In genomic region chr11:5171856-5172255, GRCh38 we compare ENCODE assay signal across 44 cellular contexts. TPM values are rescaled to one million over a fixed set of nuclear protein-coding genes. Genes with fewer than 3 reads are reported as not detected.
"Had no signal": no experiment of that assay in that cellular context is flagged by ENCODE, and none has a peak within 500 bp of the region (broad histone marks: within the 10 kb centered on the region; RNA-seq: fewer than 3 reads in every experiment).

No MANE protein-coding gene starts in this region.

- H3K4me3 Mint-ChIP-seq: activated naive CD4-positive, alpha-beta T cell treated with anti-CD3 and anti-CD28 coated beads for 36 hours; activated naive CD4-positive, alpha-beta T cell treated with anti-CD3 and anti-CD28 coated beads, Interleukin-2, amount 10 ng/mL, durations not matched to agents 7 days and 5 days; activated naive CD4-positive, alpha-beta T cell treated with anti-CD3 and anti-CD28 coated beads, Interleukin-2, amount 50 U/mL, for 24 hours; activated naive CD8-positive, alpha-beta T cell; activated naive CD8-positive, alpha-beta T cell treated with anti-CD3 and anti-CD28 coated beads for 36 hours; activated naive CD8-positive, alpha-beta T cell treated with anti-CD3 and anti-CD28 coated beads, Interleukin-2, amount 10 ng/mL, durations not matched to agents 7 days and 5 days; activated naive CD8-positive, alpha-beta T cell treated with anti-CD3 and anti-CD28 coated beads, Interleukin-2, amount 50 U/mL, for 24 hours; activated T-cell treated with anti-CD3 and anti-CD28 coated beads, Interleukin-2, amount 50 U/mL, for 24 hours; activated T-cell treated with anti-CD3 and anti-CD28 coated beads, Interleukin-2, amount 50 U/mL, for 4 hours; activated T-cell treated with anti-CD3 and anti-CD28 coated beads, Interleukin-2, amount 50 U/mL, for 72 hours; activated T-helper 1 cell treated with anti-CD3 and anti-CD28 coated beads, Interleukin-12 subunit alpha, Interleukin-12 subunit beta, Interleukin-2, Interleukin-4 antibody, amounts not matched to agents 30 ng/mL and 10 ng/mL and 1 ng/mL, durations not matched to agents 14 hours and 24 hours and 36 hours; activated T-helper 17 cell treated with anti-CD3 and anti-CD28 coated beads, Interleukin-2, amount 50 U/mL, for 72 hours; brain; central memory CD8-positive, alpha-beta T cell had no signal

- H3K9me3 Mint-ChIP-seq: activated naive CD4-positive, alpha-beta T cell treated with anti-CD3 and anti-CD28 coated beads for 36 hours; activated naive CD4-positive, alpha-beta T cell treated with anti-CD3 and anti-CD28 coated beads, Interleukin-2, amount 10 ng/mL, durations not matched to agents 7 days and 5 days; activated naive CD4-positive, alpha-beta T cell treated with anti-CD3 and anti-CD28 coated beads, Interleukin-2, amount 50 U/mL, for 24 hours; activated naive CD8-positive, alpha-beta T cell treated with anti-CD3 and anti-CD28 coated beads for 36 hours; activated naive CD8-positive, alpha-beta T cell treated with anti-CD3 and anti-CD28 coated beads, Interleukin-2, amount 10 ng/mL, durations not matched to agents 7 days and 5 days; activated naive CD8-positive, alpha-beta T cell treated with anti-CD3 and anti-CD28 coated beads, Interleukin-2, amount 50 U/mL, for 24 hours; activated T-cell treated with anti-CD3 and anti-CD28 coated beads, Interleukin-2, amount 50 U/mL, for 24 hours; activated T-cell treated with anti-CD3 and anti-CD28 coated beads, Interleukin-2, amount 50 U/mL, for 72 hours; activated T-helper 1 cell treated with anti-CD3 and anti-CD28 coated beads, Interleukin-12 subunit alpha, Interleukin-12 subunit beta, Interleukin-2, Interleukin-4 antibody, amounts not matched to agents 30 ng/mL and 10 ng/mL and 1 ng/mL, durations not matched to agents 14 hours and 24 hours and 36 hours; activated T-helper 17 cell treated with anti-CD3 and anti-CD28 coated beads, Interleukin-2, amount 50 U/mL, for 72 hours; activated T-helper 2 cell treated with anti-CD3 and anti-CD28 coated beads, Interferon-gamma antibody, Interleukin-2, Interleukin-4, amounts not matched to agents 10 μg/mL and 5 μg/mL and 100 μg/mL, durations not matched to agents 14 hours and 24 hours and 36 hours; brain; central memory CD8-positive, alpha-beta T cell had no signal

- H3K27me3 Mint-ChIP-seq: activated naive CD4-positive, alpha-beta T cell treated with anti-CD3 and anti-CD28 coated beads, Interleukin-2, amount 10 ng/mL, durations not matched to agents 7 days and 5 days; activated naive CD4-positive, alpha-beta T cell treated with anti-CD3 and anti-CD28 coated beads, Interleukin-2, amount 50 U/mL, for 24 hours; activated naive CD8-positive, alpha-beta T cell; activated naive CD8-positive, alpha-beta T cell treated with anti-CD3 and anti-CD28 coated beads for 36 hours; activated naive CD8-positive, alpha-beta T cell treated with anti-CD3 and anti-CD28 coated beads, Interleukin-2, amount 10 ng/mL, durations not matched to agents 7 days and 5 days; activated naive CD8-positive, alpha-beta T cell treated with anti-CD3 and anti-CD28 coated beads, Interleukin-2, amount 50 U/mL, for 24 hours; activated T-cell treated with anti-CD3 and anti-CD28 coated beads, Interleukin-2, amount 50 U/mL, for 24 hours; brain; central memory CD8-positive, alpha-beta T cell had no signal

- FAIRE-seq: astrocyte, bronchial epithelial cell had no signal

- H3K27me3 ChIP-seq: adrenal gland, ascending aorta, body of pancreas, brain microvascular endothelial cell, breast epithelium, cardiac muscle cell had no signal

- DNase-seq: activated effector memory CD4-positive, alpha-beta T cell treated with anti-CD3 and anti-CD28 coated beads, Interleukin-2, amount 50 U/mL, for 16 hours; activated effector memory CD4-positive, alpha-beta T cell treated with Interleukin-2 at 50 U/mL for 16 hours; activated gamma-delta T cell; activated gamma-delta T cell treated with Interleukin-2 at 50 U/mL for 16 hours; activated naive CD4-positive, alpha-beta T cell; activated naive CD4-positive, alpha-beta T cell treated with anti-CD3 and anti-CD28 coated beads for 36 hours; activated naive CD4-positive, alpha-beta T cell treated with anti-CD3 and anti-CD28 coated beads, Interleukin-2, amount 10 ng/mL, durations not matched to agents 7 days and 5 days; activated naive CD4-positive, alpha-beta T cell treated with anti-CD3 and anti-CD28 coated beads, Interleukin-2, amount 50 U/mL, for 16 hours; activated naive CD4-positive, alpha-beta T cell treated with Interleukin-2 at 50 U/mL for 16 hours; activated naive CD8-positive, alpha-beta T cell treated with anti-CD3 and anti-CD28 coated beads for 36 hours; activated naive CD8-positive, alpha-beta T cell treated with anti-CD3 and anti-CD28 coated beads, Interleukin-2, amount 10 ng/mL, durations not matched to agents 7 days and 5 days; activated naive CD8-positive, alpha-beta T cell treated with anti-CD3 and anti-CD28 coated beads, Interleukin-2, amount 50 U/mL, for 24 hours; activated T-cell treated with anti-CD3 and anti-CD28 coated beads, Interleukin-2, amount 50 U/mL, for 1 hour; activated T-cell treated with anti-CD3 and anti-CD28 coated beads, Interleukin-2, amount 50 U/mL, for 24 hours; activated T-cell treated with anti-CD3 and anti-CD28 coated beads, Interleukin-2, amount 50 U/mL, for 4 hours; activated T-cell treated with anti-CD3 and anti-CD28 coated beads, Interleukin-2, amount 50 U/mL, for 48 hours; activated T-cell treated with anti-CD3 and anti-CD28 coated beads, Interleukin-2, amount 50 U/mL, for 72 hours; adrenal gland; amniotic stem cell; amygdala; anterior cingulate cortex; aorta; body of pancreas; brain microvascular endothelial cell; caudate nucleus; central memory CD4-positive, alpha-beta T cell; cerebellar nuclear complex had no signal

- H3K4me3 ChIP-seq: adrenal gland, ascending aorta, body of pancreas, breast epithelium, cardiac muscle cell had no signal

- H3K27ac Mint-ChIP-seq: activated naive CD4-positive, alpha-beta T cell treated with anti-CD3 and anti-CD28 coated beads for 36 hours; activated naive CD4-positive, alpha-beta T cell treated with anti-CD3 and anti-CD28 coated beads, Interleukin-2, amount 10 ng/mL, durations not matched to agents 7 days and 5 days; activated naive CD4-positive, alpha-beta T cell treated with anti-CD3 and anti-CD28 coated beads, Interleukin-2, amount 50 U/mL, for 24 hours; activated naive CD4-positive, alpha-beta T cell treated with anti-CD3 and anti-CD28 coated beads, Interleukin-2, amount 50 U/mL, for 72 hours; activated naive CD8-positive, alpha-beta T cell; activated naive CD8-positive, alpha-beta T cell treated with anti-CD3 and anti-CD28 coated beads for 36 hours; activated naive CD8-positive, alpha-beta T cell treated with anti-CD3 and anti-CD28 coated beads, Interleukin-2, amount 10 ng/mL, durations not matched to agents 7 days and 5 days; activated naive CD8-positive, alpha-beta T cell treated with anti-CD3 and anti-CD28 coated beads, Interleukin-2, amount 50 U/mL, for 24 hours; activated T-cell treated with anti-CD3 and anti-CD28 coated beads, Interleukin-2, amount 50 U/mL, for 24 hours; activated T-cell treated with anti-CD3 and anti-CD28 coated beads, Interleukin-2, amount 50 U/mL, for 72 hours; activated T-helper 1 cell treated with anti-CD3 and anti-CD28 coated beads, Interleukin-12 subunit alpha, Interleukin-12 subunit beta, Interleukin-2, Interleukin-4 antibody, amounts not matched to agents 30 ng/mL and 10 ng/mL and 1 ng/mL, durations not matched to agents 14 hours and 24 hours and 36 hours; activated T-helper 17 cell treated with anti-CD3 and anti-CD28 coated beads, Interleukin-2, amount 50 U/mL, for 72 hours; activated T-helper 2 cell treated with anti-CD3 and anti-CD28 coated beads, Interferon-gamma antibody, Interleukin-2, Interleukin-4, amounts not matched to agents 10 μg/mL and 5 μg/mL and 100 μg/mL, durations not matched to agents 14 hours and 24 hours and 36 hours; brain had no signal

- ATAC-seq: activated naive CD4-positive, alpha-beta T cell treated with anti-CD3 and anti-CD28 coated beads, Interleukin-2, amount 50 U/mL, for 72 hours; activated naive CD8-positive, alpha-beta T cell treated with anti-CD3 and anti-CD28 coated beads, Interleukin-2, amount 50 U/mL, for 24 hours; activated T-cell treated with anti-CD3 and anti-CD28 coated beads, Interleukin-2, amount 50 U/mL, for 4 hours; activated T-cell treated with anti-CD3 and anti-CD28 coated beads, Interleukin-2, amount 50 U/mL, for 72 hours; activated T-helper 17 cell treated with anti-CD3 and anti-CD28 coated beads, Interleukin-2, amount 50 U/mL, for 72 hours; body of pancreas had no signal

- H3K4me1 Mint-ChIP-seq: activated naive CD4-positive, alpha-beta T cell treated with anti-CD3 and anti-CD28 coated beads, Interleukin-2, amount 10 ng/mL, durations not matched to agents 7 days and 5 days; activated naive CD4-positive, alpha-beta T cell treated with anti-CD3 and anti-CD28 coated beads, Interleukin-2, amount 50 U/mL, for 24 hours; activated naive CD8-positive, alpha-beta T cell treated with anti-CD3 and anti-CD28 coated beads for 36 hours; activated naive CD8-positive, alpha-beta T cell treated with anti-CD3 and anti-CD28 coated beads, Interleukin-2, amount 10 ng/mL, durations not matched to agents 7 days and 5 days; activated naive CD8-positive, alpha-beta T cell treated with anti-CD3 and anti-CD28 coated beads, Interleukin-2, amount 50 U/mL, for 24 hours; activated T-helper 17 cell treated with anti-CD3 and anti-CD28 coated beads, Interleukin-2, amount 50 U/mL, for 72 hours; brain; central memory CD8-positive, alpha-beta T cell had no signal

- H3K36me3 ChIP-seq: adrenal gland, ascending aorta, brain microvascular endothelial cell, breast epithelium, cardiac muscle cell had no signal

- H3K4me1 ChIP-seq: adrenal gland, ascending aorta, body of pancreas, breast epithelium had no signal

- H3K27ac ChIP-seq: adrenal gland, ascending aorta, body of pancreas, brain microvascular endothelial cell, breast epithelium, cardiac muscle cell had no signal

- H3K36me3 Mint-ChIP-seq: activated naive CD4-positive, alpha-beta T cell treated with anti-CD3 and anti-CD28 coated beads, Interleukin-2, amount 10 ng/mL, durations not matched to agents 7 days and 5 days; activated naive CD4-positive, alpha-beta T cell treated with anti-CD3 and anti-CD28 coated beads, Interleukin-2, amount 50 U/mL, for 24 hours; activated naive CD4-positive, alpha-beta T cell treated with anti-CD3 and anti-CD28 coated beads, Interleukin-2, amount 50 U/mL, for 72 hours; activated naive CD8-positive, alpha-beta T cell; activated naive CD8-positive, alpha-beta T cell treated with anti-CD3 and anti-CD28 coated beads for 36 hours; activated naive CD8-positive, alpha-beta T cell treated with anti-CD3 and anti-CD28 coated beads, Interleukin-2, amount 10 ng/mL, durations not matched to agents 7 days and 5 days; brain had no signal

- H3K9me3 ChIP-seq: adrenal gland, ascending aorta, body of pancreas, breast epithelium had no signal

RNA-seq across cellular contexts. Expression of gene OR52A1, which starts 17.3 kb away (rescaled TPM):
- total RNA-seq: activated naive CD4-positive, alpha-beta T cell treated with anti-CD3 and anti-CD28 coated beads for 36 hours; activated naive CD4-positive, alpha-beta T cell treated with anti-CD3 and anti-CD28 coated beads, Interleukin-2, amount 50 U/mL, for 72 hours; activated naive CD8-positive, alpha-beta T cell treated with anti-CD3 and anti-CD28 coated beads for 36 hours; activated naive CD8-positive, alpha-beta T cell treated with anti-CD3 and anti-CD28 coated beads, Interleukin-2, amount 10 ng/mL, durations not matched to agents 7 days and 5 days; activated T-cell treated with anti-CD3 and anti-CD28 coated beads, Interleukin-2, amount 50 U/mL, for 4 hours; activated T-cell treated with anti-CD3 and anti-CD28 coated beads, Interleukin-2, amount 50 U/mL, for 72 hours; activated T-helper 1 cell treated with anti-CD3 and anti-CD28 coated beads, Interleukin-12 subunit alpha, Interleukin-12 subunit beta, Interleukin-2, Interleukin-4 antibody, amounts not matched to agents 30 ng/mL and 10 ng/mL and 1 ng/mL, durations not matched to agents 14 hours and 24 hours and 36 hours; activated T-helper 2 cell treated with anti-CD3 and anti-CD28 coated beads, Interferon-gamma antibody, Interleukin-2, Interleukin-4, amounts not matched to agents 10 μg/mL and 5 μg/mL and 100 μg/mL, durations not matched to agents 14 hours and 24 hours and 36 hours; adrenal gland; aorta; ascending aorta; astrocyte; body of pancreas; breast epithelium; bronchial epithelial cell; cardiac muscle cell; cardiac septum; cerebellum; chondrocyte had no signal
- polyA plus RNA-seq: adipose tissue, adrenal gland, aorta, cardiac muscle cell had no signal

RNA-seq across cellular contexts. Expression of gene OR51V1, which starts 28.6 kb away (rescaled TPM):
- total RNA-seq: activated naive CD4-positive, alpha-beta T cell treated with anti-CD3 and anti-CD28 coated beads for 36 hours; activated naive CD4-positive, alpha-beta T cell treated with anti-CD3 and anti-CD28 coated beads, Interleukin-2, amount 50 U/mL, for 72 hours; activated naive CD8-positive, alpha-beta T cell treated with anti-CD3 and anti-CD28 coated beads for 36 hours; activated naive CD8-positive, alpha-beta T cell treated with anti-CD3 and anti-CD28 coated beads, Interleukin-2, amount 10 ng/mL, durations not matched to agents 7 days and 5 days; activated T-cell treated with anti-CD3 and anti-CD28 coated beads, Interleukin-2, amount 50 U/mL, for 4 hours; activated T-cell treated with anti-CD3 and anti-CD28 coated beads, Interleukin-2, amount 50 U/mL, for 72 hours; activated T-helper 1 cell treated with anti-CD3 and anti-CD28 coated beads, Interleukin-12 subunit alpha, Interleukin-12 subunit beta, Interleukin-2, Interleukin-4 antibody, amounts not matched to agents 30 ng/mL and 10 ng/mL and 1 ng/mL, durations not matched to agents 14 hours and 24 hours and 36 hours; activated T-helper 17 cell treated with anti-CD3 and anti-CD28 coated beads, Interleukin-2, amount 50 U/mL, for 72 hours; activated T-helper 2 cell treated with anti-CD3 and anti-CD28 coated beads, Interferon-gamma antibody, Interleukin-2, Interleukin-4, amounts not matched to agents 10 μg/mL and 5 μg/mL and 100 μg/mL, durations not matched to agents 14 hours and 24 hours and 36 hours; adrenal gland; aorta; ascending aorta; astrocyte; body of pancreas; breast epithelium; bronchial epithelial cell; cardiac muscle cell; cardiac septum; cerebellum; chondrocyte had no signal
- polyA plus RNA-seq: adipose tissue, adrenal gland, aorta, cardiac muscle cell had no signal

RNA-seq across cellular contexts. Expression of gene OR52A5, which starts 33.7 kb away (rescaled TPM):
- total RNA-seq: activated naive CD4-positive, alpha-beta T cell treated with anti-CD3 and anti-CD28 coated beads for 36 hours; activated naive CD4-positive, alpha-beta T cell treated with anti-CD3 and anti-CD28 coated beads, Interleukin-2, amount 50 U/mL, for 72 hours; activated naive CD8-positive, alpha-beta T cell treated with anti-CD3 and anti-CD28 coated beads for 36 hours; activated naive CD8-positive, alpha-beta T cell treated with anti-CD3 and anti-CD28 coated beads, Interleukin-2, amount 10 ng/mL, durations not matched to agents 7 days and 5 days; activated T-cell treated with anti-CD3 and anti-CD28 coated beads, Interleukin-2, amount 50 U/mL, for 4 hours; activated T-cell treated with anti-CD3 and anti-CD28 coated beads, Interleukin-2, amount 50 U/mL, for 72 hours; activated T-helper 1 cell treated with anti-CD3 and anti-CD28 coated beads, Interleukin-12 subunit alpha, Interleukin-12 subunit beta, Interleukin-2, Interleukin-4 antibody, amounts not matched to agents 30 ng/mL and 10 ng/mL and 1 ng/mL, durations not matched to agents 14 hours and 24 hours and 36 hours; activated T-helper 17 cell treated with anti-CD3 and anti-CD28 coated beads, Interleukin-2, amount 50 U/mL, for 72 hours; activated T-helper 2 cell treated with anti-CD3 and anti-CD28 coated beads, Interferon-gamma antibody, Interleukin-2, Interleukin-4, amounts not matched to agents 10 μg/mL and 5 μg/mL and 100 μg/mL, durations not matched to agents 14 hours and 24 hours and 36 hours; adrenal gland; aorta; ascending aorta; astrocyte; body of pancreas; breast epithelium; bronchial epithelial cell; cardiac muscle cell; cardiac septum; cerebellum; chondrocyte had no signal
- polyA plus RNA-seq: adipose tissue, adrenal gland, aorta, cardiac muscle cell had no signal

RNA-seq across cellular contexts. Expression of gene HBB, which starts 55.0 kb away (rescaled TPM):
- total RNA-seq: activated naive CD4-positive, alpha-beta T cell treated with anti-CD3 and anti-CD28 coated beads for 36 hours; activated naive CD4-positive, alpha-beta T cell treated with anti-CD3 and anti-CD28 coated beads, Interleukin-2, amount 50 U/mL, for 72 hours; activated naive CD8-positive, alpha-beta T cell treated with anti-CD3 and anti-CD28 coated beads for 36 hours; activated naive CD8-positive, alpha-beta T cell treated with anti-CD3 and anti-CD28 coated beads, Interleukin-2, amount 10 ng/mL, durations not matched to agents 7 days and 5 days; activated T-cell treated with anti-CD3 and anti-CD28 coated beads, Interleukin-2, amount 50 U/mL, for 4 hours; activated T-cell treated with anti-CD3 and anti-CD28 coated beads, Interleukin-2, amount 50 U/mL, for 72 hours; activated T-helper 1 cell treated with anti-CD3 and anti-CD28 coated beads, Interleukin-12 subunit alpha, Interleukin-12 subunit beta, Interleukin-2, Interleukin-4 antibody, amounts not matched to agents 30 ng/mL and 10 ng/mL and 1 ng/mL, durations not matched to agents 14 hours and 24 hours and 36 hours; activated T-helper 17 cell treated with anti-CD3 and anti-CD28 coated beads, Interleukin-2, amount 50 U/mL, for 72 hours; activated T-helper 2 cell treated with anti-CD3 and anti-CD28 coated beads, Interferon-gamma antibody, Interleukin-2, Interleukin-4, amounts not matched to agents 10 μg/mL and 5 μg/mL and 100 μg/mL, durations not matched to agents 14 hours and 24 hours and 36 hours; astrocyte; bronchial epithelial cell; cardiac muscle cell; chondrocyte had no signal
- polyA plus RNA-seq: cardiac muscle cell had no signal
